Comparison of ENCODE assay signal across 8 cellular contexts in the genomic region with DNA sequence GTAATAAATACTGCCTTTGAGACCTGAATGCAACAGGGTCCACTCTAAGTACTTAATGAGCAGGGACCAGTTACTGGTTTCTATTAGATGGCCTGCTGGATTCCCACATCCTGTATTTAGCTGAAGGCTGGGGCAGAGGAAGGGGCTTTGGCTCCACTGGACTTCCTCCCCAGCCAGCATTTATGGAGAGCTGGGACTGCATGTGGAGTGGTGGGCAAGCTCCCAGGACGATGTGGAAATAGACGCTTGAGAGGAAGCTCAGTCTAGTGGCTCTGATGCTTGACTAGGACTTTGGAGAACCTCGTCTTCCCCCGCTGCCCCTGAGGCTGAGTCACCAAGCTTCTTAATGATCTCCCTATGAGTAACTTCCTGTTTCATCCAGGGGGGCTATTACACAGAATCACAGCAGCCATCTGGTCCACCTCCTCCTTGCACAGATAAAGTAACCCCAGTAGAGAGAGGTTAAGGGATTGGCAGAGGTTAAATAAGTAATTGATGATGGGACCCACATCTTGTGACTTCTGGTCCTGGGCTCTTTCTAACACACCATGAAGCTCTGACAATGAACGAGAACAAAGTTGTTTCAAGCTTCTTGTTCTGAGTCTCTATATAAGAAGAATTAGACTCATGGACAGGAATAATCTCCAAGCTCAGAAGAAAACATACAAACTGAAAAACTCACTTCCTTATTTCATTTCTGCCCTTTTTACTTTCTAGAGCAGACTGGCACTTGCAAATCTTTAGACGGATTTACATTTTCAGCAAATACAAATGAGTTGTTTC.
DNase-seq lines count a peak whose midpoint lies in the region; ATAC-seq, FAIRE-seq and TF ChIP-seq lines count a peak whose summit lies in the region.

No MANE protein-coding gene starts in this region.

- POLR2A ChIA-PET in endothelial cell of umbilical vein (lab: Charles Lee) = interaction anchor here (0.6 to 1.3 kb wide), 2 partner anchors 28 to 44 kb away, joined by 3 to 7 read pairs; no protein-coding TSS in a partner anchor

- no peak overlapping the region for H3K4me3 ChIP-seq in endothelial cell of umbilical vein (replicated peaks in 1 of 3; ENCODE audit: insufficient read depth in 1 of 3, low read depth in 1 of 3, low read length in 3 of 3)

- peak; percentile 99 for FAIRE-seq in endothelial cell of umbilical vein (lab: Jason Lieb, UNC)

- TF ChIP-seq POLR2A in GM19099 (IDR thresholded peaks at IDR 0.05; ENCODE audit: extremely low read depth, insufficient read length, low read depth) = peak; percentile 49
- peak; percentile 65 for TF ChIP-seq POLR2A in endothelial cell of umbilical vein (IDR thresholded peaks at IDR 0.05; ENCODE audit: low read depth, low read length)

- H3K27ac ChIP-seq in endothelial cell of umbilical vein (ENCODE audit: insufficient read depth, low read depth, low read length) = peak overlapping the region; percentile 92

- peak; percentile 71 for ATAC-seq in HG03103 (IDR thresholded peaks at IDR 0.05; ENCODE audit: low read depth, unreplicated experiment)
- peak in 2 of 3 donors; percentile 30 to 38 for ATAC-seq in natural killer cell

- H2AFZ ChIP-seq in endothelial cell of umbilical vein (ENCODE audit: low read depth, low read length) = no peak overlapping the region

- no peaks in the 10 kb centered on the region for H3K9me3 Mint-ChIP-seq in natural killer cell

- peaks cover 13% of the 10 kb centered on the region for H3K79me2 ChIP-seq in endothelial cell of umbilical vein (ENCODE audit: control insufficient read depth, insufficient read depth, low read length)

- DNase-seq in DMS79 treated with DMSO at 0.1 percent for 48 hours (lab: John Stamatoyannopoulos, UW) = peak; percentile 23
- DNase-seq in RPMI8226 = peak; percentile 38
- DNase-seq in endothelial cell of umbilical vein (ENCODE audit: low read depth, low spot score) = peak; percentile 96
- DNase-seq in natural killer cell = no peak
- no peak for DNase-seq in occipital lobe (lab: John Stamatoyannopoulos, UW)
- no peak for DNase-seq in NCI-H2227 (lab: John Stamatoyannopoulos, UW; ENCODE audit: unreplicated experiment)

- dilution Hi-C loops in endothelial cell of umbilical vein (cut with MboI; ENCODE audit: extremely low pct_ligation_motif_present, low sequenced_read_pairs) = no loop called here

- no peak overlapping the region for H3K4me3 Mint-ChIP-seq in natural killer cell

- no peaks in the 10 kb centered on the region for H3K36me3 Mint-ChIP-seq in natural killer cell

- H3K4me1 Mint-ChIP-seq in natural killer cell = peaks cover 11 to 18% of the 10 kb centered on the region in 2 donors

- peak overlapping the region; percentile 50 for H3K9ac ChIP-seq in endothelial cell of umbilical vein (replicated peaks; ENCODE audit: extremely low read depth, insufficient read depth, low read length)

- peaks cover 2 to 3% of the 10 kb centered on the region in 2 experiments for H3K36me3 ChIP-seq in endothelial cell of umbilical vein (ENCODE audit: control insufficient read depth in 2 of 2, extremely low read depth in 1 of 2, insufficient read depth in 2 of 2, low read length in 2 of 2)

- peaks cover 43% of the 10 kb centered on the region for H3K4me1 ChIP-seq in endothelial cell of umbilical vein (ENCODE audit: control insufficient read depth, extremely low read depth, insufficient read depth, low read length)

- H3K27ac Mint-ChIP-seq in natural killer cell = no peak overlapping the region

- TF ChIP-seq CTCF in endothelial cell of umbilical vein (IDR thresholded peaks at IDR 0.05; ENCODE audit: extremely low read depth in 1 of 2, insufficient read depth in 1 of 2, low read depth in 1 of 2, low read length in 2 of 2) (no peak), natural killer cell (IDR thresholded peaks at IDR 0.05) (no peak)

- peaks cover 7 to 10% of the 10 kb centered on the region in 2 donors for H3K27me3 Mint-ChIP-seq in natural killer cell (ENCODE audit: low read depth in 2 of 2)

- H3K27me3 ChIP-seq in endothelial cell of umbilical vein (ENCODE audit: control insufficient read depth in 2 of 2, insufficient read depth in 2 of 2, low read length in 2 of 2) = no peaks in the 10 kb centered on the region

- H3K4me2 ChIP-seq in endothelial cell of umbilical vein (ENCODE audit: insufficient read depth, low read length) = peak overlapping the region; percentile 66

- intact Hi-C loops in endothelial cell of umbilical vein (cut with micrococcal nuclease) (loop anchor here (1.0 to 2.0 kb wide), 4 partner anchors 29 to 66 kb away; no protein-coding TSS in a partner anchor), natural killer cell (cut with micrococcal nuclease) (no loop called here)

- no peaks in the 10 kb centered on the region for H4K20me1 ChIP-seq in endothelial cell of umbilical vein (replicated peaks; ENCODE audit: control insufficient read depth, extremely low read depth, insufficient read depth, low read length)

- H3K9me1 ChIP-seq in endothelial cell of umbilical vein (replicated peaks; ENCODE audit: control insufficient read depth, extremely low read depth, insufficient read depth, low read length) = no peaks in the 10 kb centered on the region

- CTCF ChIA-PET in endothelial cell of umbilical vein (lab: Charles Lee) = interaction anchor here (0.5 to 1.9 kb wide), 10 partner anchors 9 to 176 kb away, joined by 3 to 9 read pairs (median 3); no protein-coding TSS in a partner anchor

- TSS peak; percentile 99 for BruUV-seq in endothelial cell of umbilical vein (replicated peaks; lab: Mats Ljungman, UMichigan)

- H3K9me3 ChIP-seq in endothelial cell of umbilical vein (replicated peaks; ENCODE audit: control insufficient read depth, insufficient read depth, low read length) = no peaks in the 10 kb centered on the region

TF ChIP-seq in endothelial cell of umbilical vein, 7 proteins besides CTCF, POLR2A, EP300 and RAD21:
- peak; percentile 91 for TF ChIP-seq GATA2 (IDR thresholded peaks at IDR 0.05; ENCODE audit: insufficient read depth, insufficient read length, low read depth, low read length)
- peak; percentile 90 for TF ChIP-seq POLR2AphosphoS5 (IDR thresholded peaks at IDR 0.05; ENCODE audit: insufficient read depth, low read depth, low read length)
- TF ChIP-seq EZH2 (IDR thresholded peaks at IDR 0.05; ENCODE audit: borderline replicate concordance, low read depth, low read length, severe bottlenecking) = no peak
- TF ChIP-seq FOS (IDR thresholded peaks at IDR 0.05; ENCODE audit: borderline replicate concordance, insufficient read depth, low read length) = peak; percentile 99
- no peak for TF ChIP-seq MYC (IDR thresholded peaks at IDR 0.05; ENCODE audit: low read depth, low read length)
- TF ChIP-seq, protein P1, sequence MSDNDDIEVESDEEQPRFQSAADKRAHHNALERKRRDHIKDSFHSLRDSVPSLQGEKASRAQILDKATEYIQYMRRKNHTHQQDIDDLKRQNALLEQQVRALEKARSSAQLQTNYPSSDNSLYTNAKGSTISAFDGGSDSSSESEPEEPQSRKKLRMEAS (IDR thresholded peaks at IDR 0.05; ENCODE audit: insufficient read depth, insufficient read length) = peak; percentile 3
- peak; percentile 98 for TF ChIP-seq JUN (IDR thresholded peaks at IDR 0.05; ENCODE audit: borderline replicate concordance, insufficient read depth, insufficient read length, low read depth)

Comparison
In these comparisons a context has a peak if more than half of its experiments do, and no peak if none do; other contexts are left out.
1. DNase-seq: peak in DMS79 treated with DMSO at 0.1 percent for 48 hours (single experiment), RPMI8226 (single experiment) and endothelial cell of umbilical vein (single experiment); none in natural killer cell (single experiment), occipital lobe (single experiment) and NCI-H2227 (single experiment).